8 cellular contexts compared by ENCODE assay signal in genomic region chr6:160519603-160520042, GRCh38.
DNase-seq lines count a peak whose midpoint lies in the region; ATAC-seq and TF ChIP-seq lines count a peak whose summit lies in the region.

No MANE protein-coding gene starts in this region.

- H2AFZ ChIP-seq in OCI-LY3 (ENCODE audit: low read depth, low read length) = no peak overlapping the region

- TF ChIP-seq CTCF in OCI-LY3 (IDR thresholded peaks at IDR 0.05; ENCODE audit: low read depth, low read length) = peak; percentile 74
- TF ChIP-seq CTCF in nephron progenitor cell (IDR thresholded peaks at IDR 0.05) = peak; percentile 94

- H3K4me1 Mint-ChIP-seq in activated T-cell treated with anti-CD3 and anti-CD28 coated beads, Interleukin-2, amount 50 U/mL, for 24 hours (ENCODE audit: low read depth) = peaks cover 34% of the 10 kb centered on the region
- peaks cover 9% of the 10 kb centered on the region for H3K4me1 Mint-ChIP-seq in nephron progenitor cell

- peak; percentile 85 for ATAC-seq in HG02571 (IDR thresholded peaks at IDR 0.05; ENCODE audit: unreplicated experiment)

- no peaks in the 10 kb centered on the region for H3K36me3 Mint-ChIP-seq in activated T-cell treated with anti-CD3 and anti-CD28 coated beads, Interleukin-2, amount 50 U/mL, for 24 hours (ENCODE audit: low read depth)
- H3K36me3 Mint-ChIP-seq in nephron progenitor cell (ENCODE audit: low read depth) = peaks cover 5% of the 10 kb centered on the region

- peaks cover 17% of the 10 kb centered on the region for H3K27me3 ChIP-seq in OCI-LY3 (ENCODE audit: low read depth, low read length)
- no peaks in the 10 kb centered on the region for H3K27me3 ChIP-seq in effector memory CD4-positive, alpha-beta T cell (replicated peaks; ENCODE audit: control insufficient read depth, insufficient read depth, low read length, poor library complexity, severe bottlenecking)

- H3K9me3 ChIP-seq in OCI-LY3 (ENCODE audit: insufficient read depth, low read length) = no peaks in the 10 kb centered on the region
- no peaks in the 10 kb centered on the region for H3K9me3 ChIP-seq in effector memory CD4-positive, alpha-beta T cell (ENCODE audit: control insufficient read depth, low read length)

- H3K4me3 ChIP-seq in OCI-LY3 (ENCODE audit: low read length) = peak overlapping the region; percentile 76
- peak overlapping the region; percentile 56 for H3K4me3 ChIP-seq in effector memory CD4-positive, alpha-beta T cell (ENCODE audit: insufficient read depth, low read depth, low read length, poor library complexity, severe bottlenecking)

- H3K4me1 ChIP-seq in OCI-LY3 (ENCODE audit: low read length) = peaks cover 7% of the 10 kb centered on the region
- peaks cover 16% of the 10 kb centered on the region for H3K4me1 ChIP-seq in effector memory CD4-positive, alpha-beta T cell (ENCODE audit: control insufficient read depth, insufficient read depth, low read length, poor library complexity, severe bottlenecking)

- no peaks in the 10 kb centered on the region for H3K9me3 Mint-ChIP-seq in activated T-cell treated with anti-CD3 and anti-CD28 coated beads, Interleukin-2, amount 50 U/mL, for 24 hours
- peaks cover 27% of the 10 kb centered on the region for H3K9me3 Mint-ChIP-seq in nephron progenitor cell

- H3K4me3 Mint-ChIP-seq in activated T-cell treated with anti-CD3 and anti-CD28 coated beads, Interleukin-2, amount 50 U/mL, for 24 hours = peak overlapping the region; percentile 84
- H3K4me3 Mint-ChIP-seq in nephron progenitor cell = peak overlapping the region; percentile 95

- no peak for DNase-seq in activated T-cell treated with anti-CD3 and anti-CD28 coated beads, Interleukin-2, amount 50 U/mL, for 24 hours
- no peak for DNase-seq in activated T-cell treated with anti-CD3 and anti-CD28 coated beads, Interleukin-2, amount 50 U/mL, for 48 hours
- DNase-seq in effector memory CD4-positive, alpha-beta T cell = no peak
- DNase-seq in nephron progenitor cell = no peak
- DNase-seq in NCI-H1417 (lab: John Stamatoyannopoulos, UW) = no peak
- no peak for DNase-seq in DMS114 treated with DMSO at 0.1 percent for 48 hours (lab: John Stamatoyannopoulos, UW; ENCODE audit: unreplicated experiment)

- no peaks in the 10 kb centered on the region for H3K36me3 ChIP-seq in OCI-LY3 (replicated peaks; ENCODE audit: low read depth, low read length)
- H3K36me3 ChIP-seq in effector memory CD4-positive, alpha-beta T cell (ENCODE audit: control insufficient read depth, insufficient read depth, low read length) = no peaks in the 10 kb centered on the region

- peak overlapping the region; percentile 91 for H3K27ac Mint-ChIP-seq in activated T-cell treated with anti-CD3 and anti-CD28 coated beads, Interleukin-2, amount 50 U/mL, for 24 hours
- H3K27ac Mint-ChIP-seq in nephron progenitor cell = no peak overlapping the region

- no peaks in the 10 kb centered on the region for H4K20me1 ChIP-seq in OCI-LY3 (ENCODE audit: insufficient read depth, low read length)

- H3K4me2 ChIP-seq in OCI-LY3 (ENCODE audit: low read length) = peak overlapping the region; percentile 88

- H3K27me3 Mint-ChIP-seq in activated T-cell treated with anti-CD3 and anti-CD28 coated beads, Interleukin-2, amount 50 U/mL, for 24 hours = no peaks in the 10 kb centered on the region
- H3K27me3 Mint-ChIP-seq in nephron progenitor cell (ENCODE audit: low read depth, poor library complexity) = peaks cover 10% of the 10 kb centered on the region

- H3K9ac ChIP-seq in OCI-LY3 (ENCODE audit: low read length) = no peak overlapping the region; the same call in 1 of the 2 replicates

- no peaks in the 10 kb centered on the region for H3K79me2 ChIP-seq in OCI-LY3 (ENCODE audit: low read length)

- no peak overlapping the region for H3K27ac ChIP-seq in OCI-LY3 (ENCODE audit: low read length)
- H3K27ac ChIP-seq in effector memory CD4-positive, alpha-beta T cell (ENCODE audit: insufficient read depth, low read length, poor library complexity, severe bottlenecking) = peak overlapping the region; percentile 57
